33 cellular contexts compared by ENCODE assay signal in the genomic region with DNA sequence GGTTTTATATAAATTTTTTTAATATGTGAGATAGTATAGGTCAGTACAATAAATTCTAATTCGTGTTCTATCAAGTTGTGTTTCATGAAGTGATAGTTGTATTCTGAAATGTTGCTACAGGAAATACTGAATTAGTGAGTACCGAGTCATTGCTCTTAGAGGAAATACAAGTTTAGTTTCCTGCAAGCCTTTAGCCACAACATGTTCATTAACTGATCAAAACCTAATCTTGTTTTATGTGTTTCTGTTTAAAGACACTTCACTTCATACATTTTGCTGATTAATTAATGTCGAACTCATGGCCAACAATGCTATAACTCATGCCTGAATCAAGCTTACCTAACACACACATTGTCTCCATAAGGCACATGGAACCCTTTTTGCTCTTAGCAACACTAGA. TPM values are rescaled to one million over a fixed set of nuclear protein-coding genes. Genes with fewer than 3 reads are reported as not detected.
DNase-seq lines count a peak whose midpoint lies in the region; ATAC-seq and FAIRE-seq lines count a peak whose summit lies in the region.
"Had no signal": no experiment of that assay in that cellular context is flagged by ENCODE, and none has a peak within 500 bp of the region (broad histone marks: within the 10 kb centered on the region; RNA-seq: fewer than 3 reads in every experiment).

No MANE protein-coding gene starts in this region.

- no peaks in the 10 kb centered on the region for H3K9me3 ChIP-seq in HAP-1
- H3K9me3 ChIP-seq: esophagus muscularis mucosa, gastroesophageal sphincter, SJSA1, transverse colon had no signal

- no peaks in the 10 kb centered on the region for H3K4me1 ChIP-seq in HAP-1
- H3K4me1 ChIP-seq: esophagus muscularis mucosa, gastroesophageal sphincter, SJSA1, transverse colon had no signal

- peak; percentile 44 for DNase-seq in DMS153 (lab: John Stamatoyannopoulos, UW)
- no peak for DNase-seq in DMS153 treated with DMSO at 0.1 percent for 48 hours (lab: John Stamatoyannopoulos, UW; ENCODE audit: unreplicated experiment)
- DNase-seq in RKO (ENCODE audit: low spot score) = peak; percentile 18
- DNase-seq in urothelium cell line (ENCODE audit: low spot score) = no peak
- no peak for DNase-seq in cerebellum (ENCODE audit: low spot score)
- DNase-seq in NCI-H774 (lab: John Stamatoyannopoulos, UW) = no peak
- no peak for DNase-seq in HAP-1 (ENCODE audit: low spot score in 2 of 2)
- DNase-seq: activated CD4-positive, alpha-beta T cell treated with anti-CD3 and anti-CD28 coated beads, Interleukin-2, amount 10 ng/mL, durations not matched to agents 24 days and 14 days; activated gamma-delta T cell treated with Interleukin-2 at 50 U/mL for 16 hours; activated naive CD8-positive, alpha-beta T cell treated with anti-CD3 and anti-CD28 coated beads, Interleukin-2, amount 10 ng/mL, durations not matched to agents 7 days and 5 days; activated T-cell treated with anti-CD3 and anti-CD28 coated beads, Interleukin-2, amount 50 U/mL, for 24 hours; aorta; Calu3; cortex of kidney; effector memory CD8-positive, alpha-beta T cell; EL; GM23248; left colon; MV-4-11; NCI-H1436; NCI-H2081 treated with DMSO at 0.1 percent for 48 hours; NCI-H2227 treated with DMSO at 0.1 percent for 48 hours; T-helper 9 cell; transverse colon had no signal

- H3K27me3 ChIP-seq in HAP-1 (ENCODE audit: low read depth) = no peaks in the 10 kb centered on the region
- H3K27me3 ChIP-seq: esophagus muscularis mucosa, gastroesophageal sphincter, hepatocyte, SJSA1, transverse colon had no signal

- H3K36me3 ChIP-seq in HAP-1 (replicated peaks) = no peaks in the 10 kb centered on the region
- H3K36me3 ChIP-seq: esophagus muscularis mucosa, gastroesophageal sphincter, SJSA1, transverse colon had no signal

- peak; percentile 36 for ATAC-seq in esophagus mucosa
- ATAC-seq: effector memory CD8-positive, alpha-beta T cell; gastroesophageal sphincter; left colon; stimulated activated memory B cell treated with anti-CD40 and anti-IgM and Interleukin-4, amounts not matched to agents 10 μg/mL and 1 μg/mL and 100 μg/mL, for 72 hours; WTC11 had no signal

- peak; percentile 48 for FAIRE-seq in urothelium cell line (lab: Jason Lieb, UNC)
- FAIRE-seq: RCC 7860 had no signal

- no peak overlapping the region for H3K4me3 ChIP-seq in HAP-1
- H3K4me3 ChIP-seq: esophagus muscularis mucosa, gastroesophageal sphincter, GM23248, hepatocyte, SJSA1, transverse colon had no signal

- in situ Hi-C loops in HAP-1 (cut with MboI; ENCODE audit: low sequenced_read_pairs) = no loop called here

RNA-seq across cellular contexts. Expression of a gene that starts 43.6 kb away (rescaled TPM):
- 0.08 TPM for total RNA-seq in esophagus mucosa
- 92.6 TPM for total RNA-seq in cerebellum
- total RNA-seq: activated naive CD8-positive, alpha-beta T cell treated with anti-CD3 and anti-CD28 coated beads, Interleukin-2, amount 10 ng/mL, durations not matched to agents 7 days and 5 days; GM23248; subcutaneous adipose tissue; WTC11 had no signal

Comparison
In these comparisons a context has a peak if more than half of its experiments do, and no peak if none do; other contexts are left out.
1. DNase-seq: peak in DMS153 (single experiment) and RKO (single experiment); none in DMS153 treated with DMSO at 0.1 percent for 48 hours (single experiment), urothelium cell line (single experiment), cerebellum (single experiment), NCI-H774 (single experiment) and HAP-1 (0 of 2).
2. RNA of a gene that starts 43.6 kb away (total RNA-seq): 92.6 TPM in cerebellum (single experiment); 0.08 TPM in esophagus mucosa (single experiment); every median in the first group is over 10 times any median in the second.